Comparison of ENCODE assay signal across 2 cellular contexts in the genomic region with DNA sequence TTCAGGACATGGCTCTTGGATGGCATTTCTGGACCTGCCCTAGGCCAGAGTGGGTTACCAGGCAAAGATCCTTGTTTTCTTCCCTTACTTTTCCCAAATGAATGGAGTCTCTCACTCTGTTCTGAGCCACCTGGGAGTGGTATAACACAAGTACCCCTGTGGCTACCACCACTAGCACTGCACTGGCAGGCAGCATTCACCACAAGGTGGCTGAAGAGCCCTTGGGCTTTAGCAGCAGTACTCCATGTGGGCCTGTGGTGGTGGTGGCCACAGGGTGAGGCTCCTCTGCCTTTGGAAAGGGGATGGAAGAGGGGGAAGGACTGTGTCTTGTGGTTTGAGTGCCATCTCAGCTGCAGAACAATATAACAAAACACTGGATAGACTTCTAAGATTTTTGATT.
TF ChIP-seq lines count a peak whose summit lies in the region.

No MANE protein-coding gene starts in this region.

TF ChIP-seq in Ishikawa, 13 proteins besides CTCF, POLR2A, EP300 and RAD21:
- TF ChIP-seq TAF1 (IDR thresholded peaks at IDR 0.05; ENCODE audit: low read depth) (no peak), ZBTB7A (IDR thresholded peaks at IDR 0.05; ENCODE audit: low read depth) (no peak), YY1 (IDR thresholded peaks at IDR 0.05; ENCODE audit: low read depth) (no peak), TEAD4 (IDR thresholded peaks at IDR 0.05) (no peak), NFIC (IDR thresholded peaks at IDR 0.05) (no peak)
- TF ChIP-seq, protein P1, sequence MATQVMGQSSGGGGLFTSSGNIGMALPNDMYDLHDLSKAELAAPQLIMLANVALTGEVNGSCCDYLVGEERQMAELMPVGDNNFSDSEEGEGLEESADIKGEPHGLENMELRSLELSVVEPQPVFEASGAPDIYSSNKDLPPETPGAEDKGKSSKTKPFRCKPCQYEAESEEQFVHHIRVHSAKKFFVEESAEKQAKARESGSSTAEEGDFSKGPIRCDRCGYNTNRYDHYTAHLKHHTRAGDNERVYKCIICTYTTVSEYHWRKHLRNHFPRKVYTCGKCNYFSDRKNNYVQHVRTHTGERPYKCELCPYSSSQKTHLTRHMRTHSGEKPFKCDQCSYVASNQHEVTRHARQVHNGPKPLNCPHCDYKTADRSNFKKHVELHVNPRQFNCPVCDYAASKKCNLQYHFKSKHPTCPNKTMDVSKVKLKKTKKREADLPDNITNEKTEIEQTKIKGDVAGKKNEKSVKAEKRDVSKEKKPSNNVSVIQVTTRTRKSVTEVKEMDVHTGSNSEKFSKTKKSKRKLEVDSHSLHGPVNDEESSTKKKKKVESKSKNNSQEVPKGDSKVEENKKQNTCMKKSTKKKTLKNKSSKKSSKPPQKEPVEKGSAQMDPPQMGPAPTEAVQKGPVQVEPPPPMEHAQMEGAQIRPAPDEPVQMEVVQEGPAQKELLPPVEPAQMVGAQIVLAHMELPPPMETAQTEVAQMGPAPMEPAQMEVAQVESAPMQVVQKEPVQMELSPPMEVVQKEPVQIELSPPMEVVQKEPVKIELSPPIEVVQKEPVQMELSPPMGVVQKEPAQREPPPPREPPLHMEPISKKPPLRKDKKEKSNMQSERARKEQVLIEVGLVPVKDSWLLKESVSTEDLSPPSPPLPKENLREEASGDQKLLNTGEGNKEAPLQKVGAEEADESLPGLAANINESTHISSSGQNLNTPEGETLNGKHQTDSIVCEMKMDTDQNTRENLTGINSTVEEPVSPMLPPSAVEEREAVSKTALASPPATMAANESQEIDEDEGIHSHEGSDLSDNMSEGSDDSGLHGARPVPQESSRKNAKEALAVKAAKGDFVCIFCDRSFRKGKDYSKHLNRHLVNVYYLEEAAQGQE (IDR thresholded peaks at IDR 0.05; ENCODE audit: low read depth): no peak
- TF ChIP-seq, protein P2, sequence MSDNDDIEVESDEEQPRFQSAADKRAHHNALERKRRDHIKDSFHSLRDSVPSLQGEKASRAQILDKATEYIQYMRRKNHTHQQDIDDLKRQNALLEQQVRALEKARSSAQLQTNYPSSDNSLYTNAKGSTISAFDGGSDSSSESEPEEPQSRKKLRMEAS (IDR thresholded peaks at IDR 0.05): no peak

TF ChIP-seq in K562, 482 proteins besides CTCF, POLR2A, EP300 and RAD21:
- TF ChIP-seq RBM25 (IDR thresholded peaks at IDR 0.05; ENCODE audit: low read depth, low read length, severe bottlenecking) (no peak), XRCC5 (IDR thresholded peaks at IDR 0.05; ENCODE audit: low read depth, low read length) (no peak), ESRRA (IDR thresholded peaks at IDR 0.05; ENCODE audit: borderline replicate concordance, low read depth) (no peak), TOE1 (IDR thresholded peaks at IDR 0.05; ENCODE audit: borderline replicate concordance) (no peak), TOE1 (CRISPR knock-in tag; IDR thresholded peaks at IDR 0.05; ENCODE audit: borderline replicate concordance, low read depth) (no peak), JUN (IDR thresholded peaks at IDR 0.05; ENCODE audit: borderline replicate concordance, low read depth, low read length) (no peak), JUN (CRISPR knock-in tag; IDR thresholded peaks at IDR 0.05; ENCODE audit: borderline replicate concordance) (no peak), FOXA1 (IDR thresholded peaks at IDR 0.05; ENCODE audit: borderline replicate concordance) (no peak), TRIM24 (IDR thresholded peaks at IDR 0.05) (no peak), POLR3G (IDR thresholded peaks at IDR 0.05; ENCODE audit: extremely low read depth, insufficient read length, insufficient replicate concordance) (no peak), ETV6 (IDR thresholded peaks at IDR 0.05; ENCODE audit: borderline replicate concordance in 1 of 2, low read depth in 2 of 2, low read length in 1 of 2) (no peak), ETV6 (CRISPR knock-in tag; IDR thresholded peaks at IDR 0.05; ENCODE audit: borderline replicate concordance) (no peak), BRCA1 (IDR thresholded peaks at IDR 0.05) (no peak), BRCA1 (CRISPR knock-in tag; IDR thresholded peaks at IDR 0.05) (no peak), BMI1 (IDR thresholded peaks at IDR 0.05; ENCODE audit: low read length) (no peak), ZNF3 (CRISPR knock-in tag; IDR thresholded peaks at IDR 0.05) (no peak)
- TF ChIP-seq, protein P3, sequence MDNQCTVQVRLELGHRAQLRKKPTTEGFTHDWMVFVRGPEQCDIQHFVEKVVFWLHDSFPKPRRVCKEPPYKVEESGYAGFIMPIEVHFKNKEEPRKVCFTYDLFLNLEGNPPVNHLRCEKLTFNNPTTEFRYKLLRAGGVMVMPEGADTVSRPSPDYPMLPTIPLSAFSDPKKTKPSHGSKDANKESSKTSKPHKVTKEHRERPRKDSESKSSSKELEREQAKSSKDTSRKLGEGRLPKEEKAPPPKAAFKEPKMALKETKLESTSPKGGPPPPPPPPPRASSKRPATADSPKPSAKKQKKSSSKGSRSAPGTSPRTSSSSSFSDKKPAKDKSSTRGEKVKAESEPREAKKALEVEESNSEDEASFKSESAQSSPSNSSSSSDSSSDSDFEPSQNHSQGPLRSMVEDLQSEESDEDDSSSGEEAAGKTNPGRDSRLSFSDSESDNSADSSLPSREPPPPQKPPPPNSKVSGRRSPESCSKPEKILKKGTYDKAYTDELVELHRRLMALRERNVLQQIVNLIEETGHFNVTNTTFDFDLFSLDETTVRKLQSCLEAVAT (IDR thresholded peaks at IDR 0.05): no peak
- TF ChIP-seq, protein P4, sequence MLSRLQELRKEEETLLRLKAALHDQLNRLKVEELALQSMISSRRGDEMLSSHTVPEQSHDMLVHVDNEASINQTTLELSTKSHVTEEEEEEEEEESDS (CRISPR knock-in tag; IDR thresholded peaks at IDR 0.05): no peak
- TF ChIP-seq, protein P5, sequence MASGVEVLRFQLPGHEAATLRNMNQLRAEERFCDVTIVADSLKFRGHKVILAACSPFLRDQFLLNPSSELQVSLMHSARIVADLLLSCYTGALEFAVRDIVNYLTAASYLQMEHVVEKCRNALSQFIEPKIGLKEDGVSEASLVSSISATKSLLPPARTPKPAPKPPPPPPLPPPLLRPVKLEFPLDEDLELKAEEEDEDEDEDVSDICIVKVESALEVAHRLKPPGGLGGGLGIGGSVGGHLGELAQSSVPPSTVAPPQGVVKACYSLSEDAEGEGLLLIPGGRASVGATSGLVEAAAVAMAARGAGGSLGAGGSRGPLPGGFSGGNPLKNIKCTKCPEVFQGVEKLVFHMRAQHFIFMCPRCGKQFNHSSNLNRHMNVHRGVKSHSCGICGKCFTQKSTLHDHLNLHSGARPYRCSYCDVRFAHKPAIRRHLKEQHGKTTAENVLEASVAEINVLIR (CRISPR knock-in tag; IDR thresholded peaks at IDR 0.05): no peak
- TF ChIP-seq, protein P6, sequence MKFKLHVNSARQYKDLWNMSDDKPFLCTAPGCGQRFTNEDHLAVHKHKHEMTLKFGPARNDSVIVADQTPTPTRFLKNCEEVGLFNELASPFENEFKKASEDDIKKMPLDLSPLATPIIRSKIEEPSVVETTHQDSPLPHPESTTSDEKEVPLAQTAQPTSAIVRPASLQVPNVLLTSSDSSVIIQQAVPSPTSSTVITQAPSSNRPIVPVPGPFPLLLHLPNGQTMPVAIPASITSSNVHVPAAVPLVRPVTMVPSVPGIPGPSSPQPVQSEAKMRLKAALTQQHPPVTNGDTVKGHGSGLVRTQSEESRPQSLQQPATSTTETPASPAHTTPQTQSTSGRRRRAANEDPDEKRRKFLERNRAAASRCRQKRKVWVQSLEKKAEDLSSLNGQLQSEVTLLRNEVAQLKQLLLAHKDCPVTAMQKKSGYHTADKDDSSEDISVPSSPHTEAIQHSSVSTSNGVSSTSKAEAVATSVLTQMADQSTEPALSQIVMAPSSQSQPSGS (CRISPR knock-in tag; IDR thresholded peaks at IDR 0.05): no peak
- TF ChIP-seq, protein P7, sequence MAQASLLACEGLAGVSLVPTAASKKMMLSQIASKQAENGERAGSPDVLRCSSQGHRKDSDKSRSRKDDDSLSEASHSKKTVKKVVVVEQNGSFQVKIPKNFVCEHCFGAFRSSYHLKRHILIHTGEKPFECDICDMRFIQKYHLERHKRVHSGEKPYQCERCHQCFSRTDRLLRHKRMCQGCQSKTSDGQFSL (CRISPR knock-in tag; IDR thresholded peaks at IDR 0.05): no peak
- TF ChIP-seq, protein P7 (tag; IDR thresholded peaks at IDR 0.05): no peak
